In the genomic region with DNA sequence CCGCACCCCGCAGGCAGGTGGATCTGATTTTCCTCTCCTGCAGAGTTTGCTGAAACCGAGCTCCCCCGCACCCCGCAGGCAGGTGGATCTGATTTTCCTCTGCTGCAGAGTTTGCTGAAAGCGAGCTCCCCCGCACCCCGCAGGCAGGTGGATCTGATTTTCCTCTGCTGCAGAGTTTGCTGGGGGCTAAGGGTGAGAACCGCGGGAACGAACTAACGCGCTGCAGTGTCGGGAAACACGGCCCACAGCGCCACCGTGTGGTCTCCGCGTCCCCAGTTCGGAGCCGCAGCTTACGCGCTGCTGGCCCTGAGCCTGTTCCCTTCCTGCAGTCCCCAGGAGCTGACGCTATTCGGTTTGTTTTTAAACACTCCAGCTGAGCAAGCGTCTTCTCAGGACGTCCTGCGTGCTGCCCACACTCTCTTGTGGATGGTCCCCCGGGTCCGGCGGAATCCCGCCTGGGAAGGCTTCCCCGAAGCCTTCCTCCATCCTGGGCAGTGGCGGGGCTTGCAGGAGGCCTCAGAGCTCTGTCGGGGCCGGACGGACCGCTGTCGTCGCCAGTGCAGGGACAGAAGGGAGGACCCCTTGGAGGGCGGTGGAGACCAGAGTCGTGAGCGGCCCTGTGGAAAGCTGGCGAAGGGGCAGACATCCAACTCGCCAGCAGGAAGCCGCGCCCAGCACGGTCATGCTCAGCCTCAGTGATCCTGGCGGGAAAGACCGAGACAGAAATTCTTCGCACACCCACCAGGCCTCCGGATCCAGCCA, we compare ENCODE assay signal across 8 cellular contexts.
DNase-seq lines count a peak whose midpoint lies in the region; ATAC-seq, FAIRE-seq and TF ChIP-seq lines count a peak whose summit lies in the region.

No MANE protein-coding gene starts in this region.

- H3K4me3 Mint-ChIP-seq in activated B cell treated with CpG ODN at 0.5 μM for 24 hours: no peak overlapping the region

- TF ChIP-seq POLR2A in GM12892 (IDR thresholded peaks at IDR 0.05; ENCODE audit: low read depth, low read length): no peak

- H3K27me3 Mint-ChIP-seq in activated B cell treated with CpG ODN at 0.5 μM for 24 hours: peaks cover 21% of the 10 kb centered on the region

- no peak overlapping the region for H3K27ac Mint-ChIP-seq in activated B cell treated with CpG ODN at 0.5 μM for 24 hours

- CTCF ChIA-PET in activated B cell treated with CpG ODN at 0.5 μM for 24 hours (lab: Charles Lee): interaction anchor here (0.7 to 4.1 kb wide), 29 partner anchors 8 to 1050 kb away, joined by 3 to 36 read pairs (median 4); no protein-coding TSS in a partner anchor

- POLR2A ChIA-PET in activated B cell treated with CpG ODN at 0.5 μM for 24 hours (lab: Charles Lee): interaction anchor here (0.6 to 1.4 kb wide), 6 partner anchors 8 to 474 kb away, joined by 3 to 5 read pairs (median 4); no protein-coding TSS in a partner anchor

- peaks cover 19% of the 10 kb centered on the region for H3K27me3 ChIP-seq in bronchial epithelial cell (ENCODE audit: control insufficient read depth, insufficient read depth, low read length)

- H3K4me3 ChIP-seq in bronchial epithelial cell (ENCODE audit: low read depth, low read length): no peak overlapping the region

- H3K4me1 Mint-ChIP-seq in activated B cell treated with CpG ODN at 0.5 μM for 24 hours: peaks cover 21% of the 10 kb centered on the region

- DNase-seq in GM12892 (ENCODE audit: insufficient read length) (peak; percentile 90), NCI-H2171 treated with DMSO at 0.1 percent for 48 hours (lab: John Stamatoyannopoulos, UW) (peak; percentile 86), activated B cell treated with CpG ODN at 0.5 μM for 24 hours (peak; percentile 74), bronchial epithelial cell (ENCODE audit: low read depth) (peak; percentile 54), islet precursor cell (peak; percentile 88)
- DNase-seq in stimulated activated CD4-positive, alpha-beta T cell treated with anti-CD3 and anti-CD28 coated beads, Interleukin-12 subunit alpha, Interleukin-12 subunit beta, amount 100 ng/mL, for 48 hours (ENCODE audit: low read depth in 2 of 3, low spot score in 1 of 3): peak; percentile 50 to 73 (median 71)

- H3K36me3 Mint-ChIP-seq in activated B cell treated with CpG ODN at 0.5 μM for 24 hours (ENCODE audit: low read depth): no peaks in the 10 kb centered on the region

- H3K36me3 ChIP-seq in bronchial epithelial cell (ENCODE audit: control insufficient read depth, insufficient read depth, low read length): no peaks in the 10 kb centered on the region

- intact Hi-C loops in activated B cell treated with CpG ODN at 0.5 μM for 24 hours (cut with micrococcal nuclease): loop anchor here (1.0 to 10.0 kb wide), 6 partner anchors 108 to 722 kb away; a partner anchor contains a TSS

- no peaks in the 10 kb centered on the region for H3K9me3 Mint-ChIP-seq in activated B cell treated with CpG ODN at 0.5 μM for 24 hours

- ATAC-seq in HG02885 (IDR thresholded peaks at IDR 0.05; ENCODE audit: poor library complexity, unreplicated experiment): peak; percentile 77
- peak; percentile 88 for ATAC-seq in activated B cell treated with CpG ODN at 0.5 μM for 24 hours (ENCODE audit: low read depth)
- no peak for ATAC-seq in HG02981 (IDR thresholded peaks at IDR 0.05; ENCODE audit: unreplicated experiment)

- FAIRE-seq in GM12892 (lab: Jason Lieb, UNC): peak; percentile 67
- FAIRE-seq in bronchial epithelial cell (lab: Jason Lieb, UNC): no peak

- TF ChIP-seq CTCF in activated B cell treated with CpG ODN at 0.5 μM for 24 hours (IDR thresholded peaks at IDR 0.05) (peak; percentile 41), bronchial epithelial cell (IDR thresholded peaks at IDR 0.05; ENCODE audit: insufficient read depth, low read length, severe bottlenecking) (peak; percentile 96)
